ENCODE assay signal across 22 cellular contexts in genomic region chr15:72671531-72671930, GRCh38. TPM values are rescaled to one million over a fixed set of nuclear protein-coding genes. Genes with fewer than 3 reads are reported as not detected.
"Had no signal": no experiment of that assay in that cellular context is flagged by ENCODE, and none has a peak within 500 bp of the region (broad histone marks: within the 10 kb centered on the region; RNA-seq: fewer than 3 reads in every experiment).

No MANE protein-coding gene starts in this region.

- H3K27me3 ChIP-seq: body of pancreas, thyroid gland had no signal

- H3K27ac ChIP-seq: esophagus squamous epithelium, hepatocyte, left lung had no signal

- H3K27ac Mint-ChIP-seq: activated CD4-positive, alpha-beta T cell treated with anti-CD3 and anti-CD28 coated beads, Interleukin-2, amount 10 ng/mL, durations not matched to agents 7 days and 5 days; activated naive CD8-positive, alpha-beta T cell treated with anti-CD3 and anti-CD28 coated beads, Interleukin-2, amount 10 ng/mL, durations not matched to agents 7 days and 5 days; activated T-cell treated with anti-CD3 and anti-CD28 coated beads, Interleukin-2, amount 50 U/mL, for 24 hours; activated T-helper 2 cell treated with anti-CD3 and anti-CD28 coated beads, Interferon-gamma antibody, Interleukin-2, Interleukin-4, amounts not matched to agents 10 μg/mL and 5 μg/mL and 100 μg/mL, durations not matched to agents 14 hours and 24 hours and 36 hours; natural killer cell treated with Interleukin-12 subunit alpha and Interleukin-12 subunit beta and Interleukin-15 and Interleukin-18, amount 100 ng/mL, for 72 hours; stimulated activated naive B cell treated with anti-CD40 and anti-IgM and Interleukin-4, amounts not matched to agents 10 μg/mL and 1 μg/mL and 100 μg/mL, for 72 hours had no signal

- DNase-seq: amygdala, esophagus squamous epithelium, nucleus accumbens, T1000 had no signal

- H3K4me1 ChIP-seq: left lung had no signal

- H3K36me3 ChIP-seq: esophagus squamous epithelium, left lung, thyroid gland had no signal

- H3K9me3 Mint-ChIP-seq: activated CD4-positive, alpha-beta T cell treated with anti-CD3 and anti-CD28 coated beads, Interleukin-2, amount 10 ng/mL, durations not matched to agents 7 days and 5 days; activated naive CD8-positive, alpha-beta T cell treated with anti-CD3 and anti-CD28 coated beads, Interleukin-2, amount 10 ng/mL, durations not matched to agents 7 days and 5 days; activated T-cell treated with anti-CD3 and anti-CD28 coated beads, Interleukin-2, amount 50 U/mL, for 24 hours; activated T-helper 2 cell treated with anti-CD3 and anti-CD28 coated beads, Interferon-gamma antibody, Interleukin-2, Interleukin-4, amounts not matched to agents 10 μg/mL and 5 μg/mL and 100 μg/mL, durations not matched to agents 14 hours and 24 hours and 36 hours; mesothelial cell of epicardium; natural killer cell treated with Interleukin-12 subunit alpha and Interleukin-12 subunit beta and Interleukin-15 and Interleukin-18, amount 100 ng/mL, for 72 hours; stimulated activated naive B cell treated with anti-CD40 and anti-IgM and Interleukin-4, amounts not matched to agents 10 μg/mL and 1 μg/mL and 100 μg/mL, for 72 hours had no signal

- H3K4me3 Mint-ChIP-seq: activated CD4-positive, alpha-beta T cell treated with anti-CD3 and anti-CD28 coated beads, Interleukin-2, amount 10 ng/mL, durations not matched to agents 7 days and 5 days; activated T-cell treated with anti-CD3 and anti-CD28 coated beads, Interleukin-2, amount 50 U/mL, for 24 hours had no signal

- H3K36me3 Mint-ChIP-seq: activated naive CD8-positive, alpha-beta T cell treated with anti-CD3 and anti-CD28 coated beads, Interleukin-2, amount 10 ng/mL, durations not matched to agents 7 days and 5 days; mesothelial cell of epicardium; natural killer cell treated with Interleukin-12 subunit alpha and Interleukin-12 subunit beta and Interleukin-15 and Interleukin-18, amount 100 ng/mL, for 72 hours; stimulated activated naive B cell treated with anti-CD40 and anti-IgM and Interleukin-4, amounts not matched to agents 10 μg/mL and 1 μg/mL and 100 μg/mL, for 72 hours had no signal

- H3K79me2 ChIP-seq: hepatocyte had no signal

- H3K4me3 ChIP-seq: body of pancreas, hepatocyte, left lung, thyroid gland had no signal

- H3K9me3 ChIP-seq: body of pancreas, esophagus squamous epithelium, left lung, thyroid gland had no signal

RNA-seq across cellular contexts. Expression of gene HIGD2B, which starts 14.5 kb away (rescaled TPM):
- total RNA-seq: activated CD4-positive, alpha-beta T cell treated with anti-CD3 and anti-CD28 coated beads, Interleukin-2, amount 10 ng/mL, durations not matched to agents 7 days and 5 days; body of pancreas; cardiac septum; dermis blood vessel endothelial cell; esophagus squamous epithelium; hepatocyte; kidney; mesothelial cell of epicardium; ureter had no signal
- polyA plus RNA-seq: hepatocyte had no signal

RNA-seq across cellular contexts. Expression of gene GOLGA6B, which starts 17.0 kb away (rescaled TPM):
- total RNA-seq: activated CD4-positive, alpha-beta T cell treated with anti-CD3 and anti-CD28 coated beads, Interleukin-2, amount 10 ng/mL, durations not matched to agents 7 days and 5 days; activated CD8-positive, alpha-beta T cell treated with anti-CD3 and anti-CD28 coated beads, Interleukin-2, amount 10 ng/mL, durations not matched to agents 7 days and 5 days; activated naive CD8-positive, alpha-beta T cell treated with anti-CD3 and anti-CD28 coated beads, Interleukin-2, amount 10 ng/mL, durations not matched to agents 7 days and 5 days; activated T-helper 2 cell treated with anti-CD3 and anti-CD28 coated beads, Interferon-gamma antibody, Interleukin-2, Interleukin-4, amounts not matched to agents 10 μg/mL and 5 μg/mL and 100 μg/mL, durations not matched to agents 14 hours and 24 hours and 36 hours; body of pancreas; cardiac septum; dermis blood vessel endothelial cell; esophagus squamous epithelium; hepatocyte; kidney; left lung; lung microvascular endothelial cell; mesothelial cell of epicardium; natural killer cell treated with Interleukin-12 subunit alpha and Interleukin-12 subunit beta and Interleukin-15 and Interleukin-18, amount 100 ng/mL, for 72 hours; renal cortical epithelial cell had no signal
- polyA plus RNA-seq: hepatocyte had no signal
